In the genomic region with DNA sequence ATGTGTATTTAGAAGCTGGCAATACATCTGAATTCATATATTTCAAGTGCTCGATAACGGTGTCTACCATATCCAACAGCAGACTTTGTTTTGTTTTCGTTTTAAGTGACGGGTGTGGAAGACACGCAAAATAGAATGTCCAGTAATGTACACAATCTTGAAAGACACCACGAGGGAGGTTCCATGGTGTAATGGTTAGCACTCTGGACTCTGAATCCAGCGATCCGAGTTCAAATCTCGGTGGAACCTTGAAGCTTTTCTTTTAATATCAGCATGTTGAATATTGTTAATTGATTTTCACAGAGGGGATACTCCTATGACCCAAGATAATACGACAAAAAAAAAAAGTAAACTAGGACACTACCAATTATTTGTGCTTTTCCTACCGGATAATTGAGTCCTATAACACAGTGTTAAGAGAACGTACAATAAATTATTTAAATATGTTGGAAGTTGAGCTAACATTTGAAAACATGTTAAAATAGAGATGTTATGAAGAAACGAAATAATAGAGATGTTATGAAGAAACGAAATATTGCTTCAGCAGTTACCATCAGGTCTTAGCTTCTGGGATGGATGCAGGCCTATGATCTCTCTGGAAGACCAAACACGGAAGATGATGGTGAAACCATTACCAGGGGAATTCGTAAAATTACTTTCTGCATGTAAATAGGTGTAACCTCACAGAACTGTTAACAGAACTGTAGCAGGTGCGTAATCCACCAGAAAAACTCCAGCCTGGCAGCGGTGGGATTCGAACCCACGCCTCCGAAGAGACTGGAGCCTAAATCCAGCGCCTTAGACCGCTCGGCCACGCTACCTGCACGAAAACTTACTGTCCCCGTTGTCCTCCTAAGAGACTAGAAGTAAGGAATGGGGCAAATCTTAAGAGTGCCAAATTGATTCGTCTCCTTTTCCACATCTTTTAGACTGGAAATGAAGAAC, we compare ENCODE assay signal across 1 cellular context.
A peak's percentile ranks its signal among the peaks of the same experiment; 100 is the strongest.
TF ChIP-seq lines count a peak whose summit lies in the region.

No MANE protein-coding gene starts in this region.

TF ChIP-seq in K562, 482 proteins besides CTCF, POLR2A, EP300 and RAD21 (continued from another document and continues in another):
- TF ChIP-seq ID3 (CRISPR knock-in tag; IDR thresholded peaks at IDR 0.05) (no peak), ID3 (tag; IDR thresholded peaks at IDR 0.05) (0 out of 2 replicates have a peak, but pooled peaks have one; percentile 55), U2AF1 (optimal IDR thresholded peaks at IDR 0.05; ENCODE audit: low read depth, low read length) (peak; percentile 78), POLR3A (IDR thresholded peaks at IDR 0.05; ENCODE audit: borderline replicate concordance, extremely low read depth, insufficient read depth, insufficient read length) (peak; percentile 83), SMARCA4 (IDR thresholded peaks at IDR 0.05) (no peak), ZNF143 (CRISPR knock-in tag; IDR thresholded peaks at IDR 0.05) (no peak), POLR2H (tag; IDR thresholded peaks at IDR 0.05; ENCODE audit: low read depth) (peak; percentile 99), ZNF764 (CRISPR knock-in tag; IDR thresholded peaks at IDR 0.05; ENCODE audit: low read depth) (no peak), MCM3 (IDR thresholded peaks at IDR 0.05) (no peak), NKRF (IDR thresholded peaks at IDR 0.05; ENCODE audit: borderline replicate concordance) (no peak), PCBP1 (IDR thresholded peaks at IDR 0.05; ENCODE audit: low read depth, low read length, poor library complexity, severe bottlenecking) (no peak), CBX5 (IDR thresholded peaks at IDR 0.05; ENCODE audit: borderline replicate concordance, low read depth) (no peak), ZNF586 (CRISPR knock-in tag; conservative IDR thresholded peaks at IDR 0.05) (no peak), ZC3H4 (CRISPR knock-in tag; IDR thresholded peaks at IDR 0.05; ENCODE audit: borderline replicate concordance) (no peak), DACH1 (IDR thresholded peaks at IDR 0.05; ENCODE audit: partially characterized antibody) (no peak), MAFG (tag; conservative IDR thresholded peaks at IDR 0.05) (no peak), TAF1 (IDR thresholded peaks at IDR 0.05; ENCODE audit: control insufficient read depth, extremely low read depth, insufficient read depth, low read length, severe bottlenecking) (no peak), PML (IDR thresholded peaks at IDR 0.05; ENCODE audit: low read length) (no peak), ZNF75A (CRISPR knock-in tag; IDR thresholded peaks at IDR 0.05) (no peak), CCNT2 (IDR thresholded peaks at IDR 0.05; ENCODE audit: borderline replicate concordance, extremely low read depth, insufficient read length, low read depth, low read length) (no peak), SRF (CRISPR knock-in tag; IDR thresholded peaks at IDR 0.05) (no peak), FOXK2 (conservative IDR thresholded peaks at IDR 0.05 in 1 of 2, IDR thresholded peaks at IDR 0.05 in 1 of 2; ENCODE audit: low read depth in 2 of 2) (peak; percentile 57 to 72; a peak in 3 of 4 replicates), ARID2 (IDR thresholded peaks at IDR 0.05) (no peak), UBTF (IDR thresholded peaks at IDR 0.05; ENCODE audit: borderline replicate concordance in 1 of 2, low read depth in 2 of 2, low read length in 2 of 2) (no peak), CREB5 (CRISPR knock-in tag; IDR thresholded peaks at IDR 0.05) (no peak), KDM1A (IDR thresholded peaks at IDR 0.05) (peak in 1 of 2 experiments; percentile 9; a peak in 1 of 4 replicates), SIN3B (IDR thresholded peaks at IDR 0.05; ENCODE audit: low read depth) (no peak), NR3C1 (CRISPR knock-in tag; IDR thresholded peaks at IDR 0.05) (no peak), ZNF589 (CRISPR knock-in tag; IDR thresholded peaks at IDR 0.05; ENCODE audit: low read depth) (0 out of 2 replicates have a peak, but pooled peaks have one; percentile 29), OTX1 (CRISPR knock-in tag; IDR thresholded peaks at IDR 0.05) (no peak), LEF1 (IDR thresholded peaks at IDR 0.05) (no peak), NONO (IDR thresholded peaks at IDR 0.05; ENCODE audit: low read depth in 2 of 2, low read length in 1 of 2) (no peak), STAT6 (CRISPR knock-in tag; IDR thresholded peaks at IDR 0.05) (no peak), TBP (optimal IDR thresholded peaks at IDR 0.05; ENCODE audit: low read depth, low read length) (peak; percentile 99), NCOA2 (IDR thresholded peaks at IDR 0.05; ENCODE audit: partially characterized antibody in 2 of 2) (no peak), ATF7 (IDR thresholded peaks at IDR 0.05) (no peak; the same call in 1 of the 2 replicates), KLF16 (IDR thresholded peaks at IDR 0.05) (no peak), ESRRB (CRISPR knock-in tag; IDR thresholded peaks at IDR 0.05; ENCODE audit: borderline replicate concordance) (no peak), NBN (IDR thresholded peaks at IDR 0.05; ENCODE audit: low read depth) (no peak; the same call in 1 of the 2 replicates), TAL1 (IDR thresholded peaks at IDR 0.05) (no peak), ZNF584 (CRISPR knock-in tag; IDR thresholded peaks at IDR 0.05; ENCODE audit: low read depth) (no peak), ZFX (CRISPR knock-in tag; IDR thresholded peaks at IDR 0.05) (no peak; the same call in 1 of the 2 replicates), ZZZ3 (IDR thresholded peaks at IDR 0.05) (no peak), ARHGAP35 (IDR thresholded peaks at IDR 0.05; ENCODE audit: partially characterized antibody) (no peak), PHF21A (IDR thresholded peaks at IDR 0.05; ENCODE audit: borderline replicate concordance, low read depth) (no peak), ZNF436 (CRISPR knock-in tag; IDR thresholded peaks at IDR 0.05) (no peak), SMARCB1 (IDR thresholded peaks at IDR 0.05; ENCODE audit: insufficient read length, low read depth) (no peak), CREB1 (IDR thresholded peaks at IDR 0.05) (peak; percentile 23; the same call in 1 of the 2 replicates), CREB1 (CRISPR knock-in tag; IDR thresholded peaks at IDR 0.05) (no peak)
- TF ChIP-seq, protein P1, sequence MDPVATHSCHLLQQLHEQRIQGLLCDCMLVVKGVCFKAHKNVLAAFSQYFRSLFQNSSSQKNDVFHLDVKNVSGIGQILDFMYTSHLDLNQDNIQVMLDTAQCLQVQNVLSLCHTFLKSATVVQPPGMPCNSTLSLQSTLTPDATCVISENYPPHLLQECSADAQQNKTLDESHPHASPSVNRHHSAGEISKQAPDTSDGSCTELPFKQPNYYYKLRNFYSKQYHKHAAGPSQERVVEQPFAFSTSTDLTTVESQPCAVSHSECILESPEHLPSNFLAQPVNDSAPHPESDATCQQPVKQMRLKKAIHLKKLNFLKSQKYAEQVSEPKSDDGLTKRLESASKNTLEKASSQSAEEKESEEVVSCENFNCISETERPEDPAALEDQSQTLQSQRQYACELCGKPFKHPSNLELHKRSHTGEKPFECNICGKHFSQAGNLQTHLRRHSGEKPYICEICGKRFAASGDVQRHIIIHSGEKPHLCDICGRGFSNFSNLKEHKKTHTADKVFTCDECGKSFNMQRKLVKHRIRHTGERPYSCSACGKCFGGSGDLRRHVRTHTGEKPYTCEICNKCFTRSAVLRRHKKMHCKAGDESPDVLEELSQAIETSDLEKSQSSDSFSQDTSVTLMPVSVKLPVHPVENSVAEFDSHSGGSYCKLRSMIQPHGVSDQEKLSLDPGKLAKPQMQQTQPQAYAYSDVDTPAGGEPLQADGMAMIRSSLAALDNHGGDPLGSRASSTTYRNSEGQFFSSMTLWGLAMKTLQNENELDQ (CRISPR knock-in tag; IDR thresholded peaks at IDR 0.05; ENCODE audit: borderline replicate concordance) = no peak
- TF ChIP-seq, protein P2, sequence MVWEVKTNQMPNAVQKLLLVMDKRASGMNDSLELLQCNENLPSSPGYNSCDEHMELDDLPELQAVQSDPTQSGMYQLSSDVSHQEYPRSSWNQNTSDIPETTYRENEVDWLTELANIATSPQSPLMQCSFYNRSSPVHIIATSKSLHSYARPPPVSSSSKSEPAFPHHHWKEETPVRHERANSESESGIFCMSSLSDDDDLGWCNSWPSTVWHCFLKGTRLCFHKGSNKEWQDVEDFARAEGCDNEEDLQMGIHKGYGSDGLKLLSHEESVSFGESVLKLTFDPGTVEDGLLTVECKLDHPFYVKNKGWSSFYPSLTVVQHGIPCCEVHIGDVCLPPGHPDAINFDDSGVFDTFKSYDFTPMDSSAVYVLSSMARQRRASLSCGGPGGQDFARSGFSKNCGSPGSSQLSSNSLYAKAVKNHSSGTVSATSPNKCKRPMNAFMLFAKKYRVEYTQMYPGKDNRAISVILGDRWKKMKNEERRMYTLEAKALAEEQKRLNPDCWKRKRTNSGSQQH (CRISPR knock-in tag; IDR thresholded peaks at IDR 0.05) = no peak
- TF ChIP-seq, protein P3, sequence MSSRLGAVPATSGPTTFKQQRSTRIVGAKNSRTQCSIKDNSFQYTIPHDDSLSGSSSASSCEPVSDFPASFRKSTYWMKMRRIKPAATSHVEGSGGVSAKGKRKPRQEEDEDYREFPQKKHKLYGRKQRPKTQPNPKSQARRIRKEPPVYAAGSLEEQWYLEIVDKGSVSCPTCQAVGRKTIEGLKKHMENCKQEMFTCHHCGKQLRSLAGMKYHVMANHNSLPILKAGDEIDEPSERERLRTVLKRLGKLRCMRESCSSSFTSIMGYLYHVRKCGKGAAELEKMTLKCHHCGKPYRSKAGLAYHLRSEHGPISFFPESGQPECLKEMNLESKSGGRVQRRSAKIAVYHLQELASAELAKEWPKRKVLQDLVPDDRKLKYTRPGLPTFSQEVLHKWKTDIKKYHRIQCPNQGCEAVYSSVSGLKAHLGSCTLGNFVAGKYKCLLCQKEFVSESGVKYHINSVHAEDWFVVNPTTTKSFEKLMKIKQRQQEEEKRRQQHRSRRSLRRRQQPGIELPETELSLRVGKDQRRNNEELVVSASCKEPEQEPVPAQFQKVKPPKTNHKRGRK (tag; IDR thresholded peaks at IDR 0.05) = no peak
